In genomic region chr19:18145391-18145999, GRCh38 we compare ENCODE assay signal across 22 cellular contexts.
"Had no signal": no experiment of that assay in that cellular context is flagged by ENCODE, and none has a peak within 500 bp of the region (broad histone marks: within the 10 kb centered on the region; RNA-seq: fewer than 3 reads in every experiment).

No MANE protein-coding gene starts in this region.

- H3K9me3 Mint-ChIP-seq: activated CD8-positive, alpha-beta T cell treated with anti-CD3 and anti-CD28 coated beads for 36 hours; activated naive CD4-positive, alpha-beta T cell treated with anti-CD3 and anti-CD28 coated beads, Interleukin-2, amount 50 U/mL, for 24 hours; activated T-cell treated with anti-CD3 and anti-CD28 coated beads, Interleukin-2, amount 50 U/mL, for 72 hours; brain; central memory CD8-positive, alpha-beta T cell; T-helper 1 cell treated with Interleukin-12 subunit alpha and Interleukin-12 subunit beta and Interleukin-4 antibody, amounts not matched to agents 30 μg/mL and 1 μg/mL, for 36 hours had no signal

- H3K4me3 ChIP-seq: MG63, Peyer's patch, SJCRH30 had no signal

- H3K27ac ChIP-seq: Peyer's patch, SJCRH30 had no signal

- H3K27me3 ChIP-seq: MG63, Peyer's patch, SJCRH30 had no signal

- H3K27me3 Mint-ChIP-seq: activated CD4-positive, alpha-beta T cell treated with anti-CD3 and anti-CD28 coated beads for 36 hours; activated CD8-positive, alpha-beta T cell treated with anti-CD3 and anti-CD28 coated beads for 36 hours; activated naive CD4-positive, alpha-beta T cell treated with anti-CD3 and anti-CD28 coated beads, Interleukin-2, amount 50 U/mL, for 24 hours; brain; central memory CD8-positive, alpha-beta T cell had no signal

- ATAC-seq: activated CD4-positive, alpha-beta T cell treated with anti-CD3 and anti-CD28 coated beads for 36 hours; activated CD8-positive, alpha-beta T cell treated with anti-CD3 and anti-CD28 coated beads for 36 hours; activated T-cell treated with anti-CD3 and anti-CD28 coated beads, Interleukin-2, amount 50 U/mL, for 72 hours had no signal

- H3K9me3 ChIP-seq: MG63, Peyer's patch, SJCRH30 had no signal

- H3K4me3 Mint-ChIP-seq: activated CD4-positive, alpha-beta T cell treated with anti-CD3 and anti-CD28 coated beads for 36 hours; activated CD8-positive, alpha-beta T cell treated with anti-CD3 and anti-CD28 coated beads for 36 hours; activated naive CD4-positive, alpha-beta T cell treated with anti-CD3 and anti-CD28 coated beads, Interleukin-2, amount 50 U/mL, for 24 hours; activated T-cell treated with anti-CD3 and anti-CD28 coated beads, Interleukin-2, amount 50 U/mL, for 72 hours; brain; central memory CD8-positive, alpha-beta T cell; T-helper 1 cell treated with Interleukin-12 subunit alpha and Interleukin-12 subunit beta and Interleukin-4 antibody, amounts not matched to agents 30 μg/mL and 1 μg/mL, for 36 hours had no signal

- H3K27ac Mint-ChIP-seq: activated CD4-positive, alpha-beta T cell treated with anti-CD3 and anti-CD28 coated beads for 36 hours; activated CD8-positive, alpha-beta T cell treated with anti-CD3 and anti-CD28 coated beads for 36 hours; activated naive CD4-positive, alpha-beta T cell treated with anti-CD3 and anti-CD28 coated beads, Interleukin-2, amount 50 U/mL, for 24 hours; activated T-cell treated with anti-CD3 and anti-CD28 coated beads, Interleukin-2, amount 50 U/mL, for 72 hours; T-helper 1 cell treated with Interleukin-12 subunit alpha and Interleukin-12 subunit beta and Interleukin-4 antibody, amounts not matched to agents 30 μg/mL and 1 μg/mL, for 36 hours had no signal

- H3K4me1 Mint-ChIP-seq: activated CD4-positive, alpha-beta T cell treated with anti-CD3 and anti-CD28 coated beads for 36 hours; activated naive CD4-positive, alpha-beta T cell treated with anti-CD3 and anti-CD28 coated beads, Interleukin-2, amount 50 U/mL, for 24 hours; brain had no signal

- DNase-seq: activated CD4-positive, alpha-beta T cell treated with anti-CD3 and anti-CD28 coated beads for 36 hours; activated CD4-positive, CD25-positive, alpha-beta regulatory T cell; activated CD8-positive, alpha-beta memory T cell treated with anti-CD3 and anti-CD28 coated beads, Interleukin-2, amount 50 U/mL, for 4 hours; activated CD8-positive, alpha-beta T cell treated with anti-CD3 and anti-CD28 coated beads for 36 hours; activated naive CD4-positive, alpha-beta T cell; activated T-cell treated with anti-CD3 and anti-CD28 coated beads, Interleukin-2, amount 50 U/mL, for 72 hours; MG63; MV-4-11; NCI-H1092 treated with DMSO at 0.1 percent for 48 hours; NCI-H1436; NCI-H1694 treated with DMSO at 0.1 percent for 48 hours; NCI-H2029 treated with DMSO at 0.1 percent for 48 hours; NCI-H446; NCI-H524; Peyer's patch; Right ventricle myocardium superior; SJCRH30; T-helper 9 cell had no signal

- H3K4me1 ChIP-seq: Peyer's patch, SJCRH30 had no signal
